25 cellular contexts compared by ENCODE assay signal in the genomic region with DNA sequence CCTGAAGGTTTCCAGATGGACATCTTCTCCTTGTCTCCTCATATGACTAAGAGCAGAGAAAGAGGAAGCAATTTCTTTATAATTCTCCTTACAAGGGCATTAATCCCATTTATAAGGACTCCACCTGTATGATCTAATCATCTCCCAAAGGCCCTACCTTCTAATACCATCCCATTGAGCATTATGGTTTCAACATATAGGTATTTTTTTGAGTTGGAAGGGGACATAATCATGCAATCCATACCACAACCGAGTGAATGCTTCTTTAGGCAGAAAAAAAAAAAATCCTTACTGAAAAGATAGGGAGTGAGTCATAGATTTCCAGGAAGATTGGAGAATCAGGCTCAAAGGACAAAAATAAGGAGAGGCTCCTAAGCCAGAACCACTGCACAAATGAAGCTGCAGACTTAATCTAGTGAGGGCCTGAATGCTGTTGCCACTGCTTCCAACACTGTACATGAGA.
DNase-seq lines count a peak whose midpoint lies in the region; ATAC-seq and TF ChIP-seq lines count a peak whose summit lies in the region.
"Had no signal": no experiment of that assay in that cellular context is flagged by ENCODE, and none has a peak within 500 bp of the region (broad histone marks: within the 10 kb centered on the region; RNA-seq: fewer than 3 reads in every experiment).

No MANE protein-coding gene starts in this region.

- no peaks in the 10 kb centered on the region for H3K36me3 ChIP-seq in RWPE2 (ENCODE audit: low read depth)
- H3K36me3 ChIP-seq in mesodermal cell (ENCODE audit: control insufficient read depth, insufficient read depth, low read length), result no peaks in the 10 kb centered on the region
- H3K36me3 ChIP-seq in CD8-positive, alpha-beta memory T cell (ENCODE audit: insufficient read depth, low read length), result no peaks in the 10 kb centered on the region
- H3K36me3 ChIP-seq: WERI-Rb-1 had no signal

- peak overlapping the region; percentile 37 for H3K27ac ChIP-seq in RWPE2 (ENCODE audit: poor library complexity, severe bottlenecking)
- H3K27ac ChIP-seq in mesodermal cell (ENCODE audit: low read depth, low read length, severe bottlenecking), result peak overlapping the region; percentile 58
- no peak overlapping the region for H3K27ac ChIP-seq in CD8-positive, alpha-beta memory T cell (ENCODE audit: low read depth, low read length)
- H3K27ac ChIP-seq: WERI-Rb-1 had no signal

- H3K4me1 ChIP-seq in RWPE2 (ENCODE audit: insufficient read depth, poor library complexity, severe bottlenecking), result peaks cover 9% of the 10 kb centered on the region
- H3K4me1 ChIP-seq in mesodermal cell (ENCODE audit: control insufficient read depth, insufficient read depth, low read length, poor library complexity, severe bottlenecking), result peaks cover 8% of the 10 kb centered on the region
- H3K4me1 ChIP-seq in CD8-positive, alpha-beta memory T cell (ENCODE audit: insufficient read depth, low read length), result no peaks in the 10 kb centered on the region

- CTCF ChIA-PET in activated CD8-positive, alpha-beta T cell treated with anti-CD3 and anti-CD28 coated beads, Interleukin-2, amount 10 ng/mL, durations not matched to agents 7 days and 5 days (lab: Charles Lee), result no interaction called here
- CTCF ChIA-PET in CD8-positive, alpha-beta memory T cell (lab: Charles Lee), result no interaction called here

- no peak for TF ChIP-seq CTCF in RWPE2 (IDR thresholded peaks at IDR 0.05; ENCODE audit: poor library complexity, severe bottlenecking)
- TF ChIP-seq CTCF in type B pancreatic cell (conservative IDR thresholded peaks at IDR 0.05), result no peak

- H3K9me3 Mint-ChIP-seq in activated CD8-positive, alpha-beta T cell treated with anti-CD3 and anti-CD28 coated beads, Interleukin-2, amount 10 ng/mL, durations not matched to agents 7 days and 5 days (ENCODE audit: insufficient read depth), result no peaks in the 10 kb centered on the region
- H3K9me3 Mint-ChIP-seq in CD8-positive, alpha-beta memory T cell, result peaks cover 0 to 4% (median 0%) of the 10 kb centered on the region in 5 donors
- no peaks in the 10 kb centered on the region for H3K9me3 Mint-ChIP-seq in type B pancreatic cell
- H3K9me3 Mint-ChIP-seq: activated CD8-positive, alpha-beta T cell treated with anti-CD3 and anti-CD28 coated beads for 36 hours; CD8-positive, alpha-beta T cell; T-cell had no signal

- no peaks in the 10 kb centered on the region for H3K4me1 Mint-ChIP-seq in activated CD8-positive, alpha-beta T cell treated with anti-CD3 and anti-CD28 coated beads, Interleukin-2, amount 10 ng/mL, durations not matched to agents 7 days and 5 days (ENCODE audit: low read depth)
- H3K4me1 Mint-ChIP-seq in CD8-positive, alpha-beta memory T cell, result no peaks in the 10 kb centered on the region
- H3K4me1 Mint-ChIP-seq in type B pancreatic cell (ENCODE audit: unreplicated experiment), result peaks cover 7% of the 10 kb centered on the region
- H3K4me1 Mint-ChIP-seq: activated naive CD8-positive, alpha-beta T cell treated with anti-CD3 and anti-CD28 coated beads, Interleukin-2, amount 50 U/mL, for 24 hours; T-cell had no signal

- ATAC-seq in RWPE2 (ENCODE audit: low read depth) (peak; percentile 76), esophagus mucosa (peak; percentile 81)
- no peak for ATAC-seq in activated CD8-positive, alpha-beta T cell treated with anti-CD3 and anti-CD28 coated beads, Interleukin-2, amount 10 ng/mL, durations not matched to agents 7 days and 5 days
- ATAC-seq: activated CD8-positive, alpha-beta T cell treated with anti-CD3 and anti-CD28 coated beads for 36 hours; activated naive CD8-positive, alpha-beta T cell treated with anti-CD3 and anti-CD28 coated beads, Interleukin-2, amount 50 U/mL, for 24 hours; CD8-positive, alpha-beta T cell; T-cell had no signal

- POLR2A ChIA-PET in activated CD8-positive, alpha-beta T cell treated with anti-CD3 and anti-CD28 coated beads, Interleukin-2, amount 10 ng/mL, durations not matched to agents 7 days and 5 days (lab: Charles Lee), result no interaction called here
- POLR2A ChIA-PET in CD8-positive, alpha-beta memory T cell (lab: Charles Lee), result no interaction called here

- H3K4me3 Mint-ChIP-seq in activated CD8-positive, alpha-beta T cell treated with anti-CD3 and anti-CD28 coated beads, Interleukin-2, amount 10 ng/mL, durations not matched to agents 7 days and 5 days, result no peak overlapping the region
- H3K4me3 Mint-ChIP-seq in CD8-positive, alpha-beta memory T cell, result no peak overlapping the region
- no peak overlapping the region for H3K4me3 Mint-ChIP-seq in type B pancreatic cell
- H3K4me3 Mint-ChIP-seq: activated CD8-positive, alpha-beta T cell treated with anti-CD3 and anti-CD28 coated beads for 36 hours; activated naive CD8-positive, alpha-beta T cell treated with anti-CD3 and anti-CD28 coated beads, Interleukin-2, amount 50 U/mL, for 24 hours; CD8-positive, alpha-beta T cell; stimulated activated naive CD8-positive, alpha-beta T cell treated with anti-CD3 and anti-CD28 coated beads, Interleukin-15, Interleukin-2, amounts not matched to agents 100 ng/mL and 50 ng/mL, for 24 hours; T-cell had no signal

- H3K27me3 Mint-ChIP-seq in activated CD8-positive, alpha-beta T cell treated with anti-CD3 and anti-CD28 coated beads, Interleukin-2, amount 10 ng/mL, durations not matched to agents 7 days and 5 days (ENCODE audit: low read depth), result no peaks in the 10 kb centered on the region
- H3K27me3 Mint-ChIP-seq in CD8-positive, alpha-beta memory T cell, result peaks cover 0 to 3% of the 10 kb centered on the region in 2 donors
- no peaks in the 10 kb centered on the region for H3K27me3 Mint-ChIP-seq in type B pancreatic cell

- no peak overlapping the region for H3K27ac Mint-ChIP-seq in activated CD8-positive, alpha-beta T cell treated with anti-CD3 and anti-CD28 coated beads, Interleukin-2, amount 10 ng/mL, durations not matched to agents 7 days and 5 days
- H3K27ac Mint-ChIP-seq in CD8-positive, alpha-beta memory T cell, result no peak overlapping the region
- no peak overlapping the region for H3K27ac Mint-ChIP-seq in type B pancreatic cell
- H3K27ac Mint-ChIP-seq: activated CD8-positive, alpha-beta T cell treated with anti-CD3 and anti-CD28 coated beads for 36 hours; activated naive CD8-positive, alpha-beta T cell treated with anti-CD3 and anti-CD28 coated beads, Interleukin-2, amount 50 U/mL, for 24 hours; CD8-positive, alpha-beta T cell; stimulated activated naive CD8-positive, alpha-beta T cell treated with anti-CD3 and anti-CD28 coated beads, Interleukin-15, Interleukin-2, amounts not matched to agents 100 ng/mL and 50 ng/mL, for 24 hours; T-cell had no signal

- WGBS in mesodermal cell (ENCODE audit: insufficient coverage in 2 of 2), 2 experiments, result no CpG with 5 or more reads among the region's 1 CpG

- DNase-seq in EH (ENCODE audit: low read depth) (peak; percentile 16), RWPE2 (ENCODE audit: low spot score) (no peak), Kasumi-1 (lab: John Stamatoyannopoulos, UW) (no peak), type B pancreatic cell (ENCODE audit: extremely low spot score, unreplicated experiment) (no peak)
- no peak for DNase-seq in activated CD8-positive, alpha-beta T cell treated with anti-CD3 and anti-CD28 coated beads, Interleukin-2, amount 10 ng/mL, durations not matched to agents 7 days and 5 days
- DNase-seq in CD8-positive, alpha-beta memory T cell, result no peak
- DNase-seq: activated CD8-positive, alpha-beta T cell treated with anti-CD3 and anti-CD28 coated beads for 36 hours; activated naive CD8-positive, alpha-beta T cell treated with anti-CD3 and anti-CD28 coated beads, Interleukin-2, amount 50 U/mL, for 24 hours; CD8-positive, alpha-beta T cell; cerebellar nuclear complex; EL; glutamatergic neuron; islet precursor cell; midbrain; MM.1S; NCI-H1694; NCI-H345; NK-92 treated with Interleukin-12 subunit alpha and Interleukin-12 subunit beta, amount 100 ng/mL, for 24 hours; right cardiac atrium; Right ventricle myocardium superior; T-cell; WERI-Rb-1 had no signal

- H3K27me3 ChIP-seq in RWPE2 (ENCODE audit: insufficient read depth, poor library complexity, severe bottlenecking), result no peaks in the 10 kb centered on the region
- no peaks in the 10 kb centered on the region for H3K27me3 ChIP-seq in CD8-positive, alpha-beta memory T cell (ENCODE audit: insufficient read depth, low read length, poor library complexity, severe bottlenecking)

- H3K4me3 ChIP-seq in RWPE2 (ENCODE audit: severe bottlenecking) (no peak overlapping the region), mesodermal cell (ENCODE audit: extremely low read depth, insufficient read depth, low read length, poor library complexity, severe bottlenecking) (no peak overlapping the region)
- no peak overlapping the region for H3K4me3 ChIP-seq in CD8-positive, alpha-beta memory T cell (ENCODE audit: low read length)

- H3K9me3 ChIP-seq in RWPE2 (ENCODE audit: severe bottlenecking) (no peaks in the 10 kb centered on the region), mesodermal cell (ENCODE audit: control insufficient read depth, low read length) (no peaks in the 10 kb centered on the region)
- no peaks in the 10 kb centered on the region for H3K9me3 ChIP-seq in CD8-positive, alpha-beta memory T cell (ENCODE audit: low read length)

- no peaks in the 10 kb centered on the region for H3K36me3 Mint-ChIP-seq in activated CD8-positive, alpha-beta T cell treated with anti-CD3 and anti-CD28 coated beads, Interleukin-2, amount 10 ng/mL, durations not matched to agents 7 days and 5 days (ENCODE audit: low read depth)
- no peaks in the 10 kb centered on the region for H3K36me3 Mint-ChIP-seq in CD8-positive, alpha-beta memory T cell
- no peaks in the 10 kb centered on the region for H3K36me3 Mint-ChIP-seq in type B pancreatic cell
- H3K36me3 Mint-ChIP-seq: CD8-positive, alpha-beta T cell; T-cell had no signal
